Comparison of ENCODE assay signal across 26 cellular contexts in genomic region chr5:102139029-102139428, GRCh38.
"Had no signal": no experiment of that assay in that cellular context is flagged by ENCODE, and none has a peak within 500 bp of the region (broad histone marks: within the 10 kb centered on the region; RNA-seq: fewer than 3 reads in every experiment).

No MANE protein-coding gene starts in this region.

- H3K4me3 ChIP-seq: cardiac muscle cell had no signal

- H3K36me3 ChIP-seq: brain microvascular endothelial cell, cardiac muscle cell had no signal

- DNase-seq: activated CD4-positive, alpha-beta memory T cell treated with anti-CD3 and anti-CD28 coated beads, Interleukin-2, amount 10 ng/mL, durations not matched to agents 7 days and 5 days; activated CD4-positive, alpha-beta T cell treated with anti-CD3 and anti-CD28 coated beads for 36 hours; activated CD4-positive, alpha-beta T cell treated with anti-CD3 and anti-CD28 coated beads, Interleukin-2, amount 50 U/mL, for 1 hour; activated CD4-positive, CD25-positive, alpha-beta regulatory T cell; activated gamma-delta T cell; activated naive CD4-positive, alpha-beta T cell treated with anti-CD3 and anti-CD28 coated beads, Interleukin-2, amount 10 ng/mL, durations not matched to agents 7 days and 5 days; activated naive CD8-positive, alpha-beta T cell treated with anti-CD3 and anti-CD28 coated beads for 36 hours; activated T-cell treated with anti-CD3 and anti-CD28 coated beads for 4 hours; activated T-cell treated with anti-CD3 and anti-CD28 coated beads, Interleukin-2, amount 50 U/mL, for 48 hours; brain microvascular endothelial cell; cerebellar nuclear complex; MM.1S; NCI-H1105; NCI-H1436; NCI-H1694 treated with DMSO at 0.1 percent for 48 hours; NCI-H2029 treated with DMSO at 0.1 percent for 48 hours; NCI-H345; NCI-H510A; NCI-H526 treated with DMSO at 0.1 percent for 48 hours; SHP77 treated with DMSO at 0.1 percent for 48 hours; T-cell; T-helper 2 cell had no signal

- H3K4me3 Mint-ChIP-seq: activated CD4-positive, alpha-beta memory T cell treated with anti-CD3 and anti-CD28 coated beads, Interleukin-2, amount 10 ng/mL, durations not matched to agents 7 days and 5 days; activated CD4-positive, alpha-beta T cell treated with anti-CD3 and anti-CD28 coated beads for 36 hours; activated naive CD4-positive, alpha-beta T cell treated with anti-CD3 and anti-CD28 coated beads, Interleukin-2, amount 10 ng/mL, durations not matched to agents 7 days and 5 days; activated naive CD8-positive, alpha-beta T cell treated with anti-CD3 and anti-CD28 coated beads for 36 hours; activated T-helper 17 cell treated with anti-CD3 and anti-CD28 coated beads, Interleukin-2, amount 50 U/mL, for 72 hours; T-cell had no signal

- H3K9ac ChIP-seq: KMS-11 had no signal

- H3K27me3 ChIP-seq: brain microvascular endothelial cell, cardiac muscle cell had no signal

- ATAC-seq: activated CD4-positive, alpha-beta T cell treated with anti-CD3 and anti-CD28 coated beads for 36 hours; activated T-helper 17 cell treated with anti-CD3 and anti-CD28 coated beads, Interleukin-2, amount 50 U/mL, for 72 hours; T-cell had no signal

- H3K27ac ChIP-seq: brain microvascular endothelial cell, cardiac muscle cell, KMS-11, VCaP had no signal

- H3K4me2 ChIP-seq: KMS-11 had no signal

- H3K27me3 Mint-ChIP-seq: activated CD4-positive, alpha-beta memory T cell treated with anti-CD3 and anti-CD28 coated beads, Interleukin-2, amount 10 ng/mL, durations not matched to agents 7 days and 5 days; activated CD4-positive, alpha-beta T cell treated with anti-CD3 and anti-CD28 coated beads for 36 hours; activated naive CD4-positive, alpha-beta T cell treated with anti-CD3 and anti-CD28 coated beads, Interleukin-2, amount 10 ng/mL, durations not matched to agents 7 days and 5 days; activated naive CD8-positive, alpha-beta T cell treated with anti-CD3 and anti-CD28 coated beads for 36 hours; activated T-helper 17 cell treated with anti-CD3 and anti-CD28 coated beads, Interleukin-2, amount 50 U/mL, for 72 hours; T-cell had no signal

- H3K4me1 Mint-ChIP-seq: activated CD4-positive, alpha-beta memory T cell treated with anti-CD3 and anti-CD28 coated beads, Interleukin-2, amount 10 ng/mL, durations not matched to agents 7 days and 5 days; activated CD4-positive, alpha-beta T cell treated with anti-CD3 and anti-CD28 coated beads for 36 hours; activated naive CD4-positive, alpha-beta T cell treated with anti-CD3 and anti-CD28 coated beads, Interleukin-2, amount 10 ng/mL, durations not matched to agents 7 days and 5 days; activated naive CD8-positive, alpha-beta T cell treated with anti-CD3 and anti-CD28 coated beads for 36 hours; activated T-helper 17 cell treated with anti-CD3 and anti-CD28 coated beads, Interleukin-2, amount 50 U/mL, for 72 hours; T-cell had no signal

- H3K9me3 Mint-ChIP-seq: activated CD4-positive, alpha-beta memory T cell treated with anti-CD3 and anti-CD28 coated beads, Interleukin-2, amount 10 ng/mL, durations not matched to agents 7 days and 5 days; activated naive CD4-positive, alpha-beta T cell treated with anti-CD3 and anti-CD28 coated beads, Interleukin-2, amount 10 ng/mL, durations not matched to agents 7 days and 5 days; activated naive CD8-positive, alpha-beta T cell treated with anti-CD3 and anti-CD28 coated beads for 36 hours; activated T-helper 17 cell treated with anti-CD3 and anti-CD28 coated beads, Interleukin-2, amount 50 U/mL, for 72 hours had no signal

- H3K27ac Mint-ChIP-seq: activated CD4-positive, alpha-beta memory T cell treated with anti-CD3 and anti-CD28 coated beads, Interleukin-2, amount 10 ng/mL, durations not matched to agents 7 days and 5 days; activated CD4-positive, alpha-beta T cell treated with anti-CD3 and anti-CD28 coated beads for 36 hours; activated naive CD4-positive, alpha-beta T cell treated with anti-CD3 and anti-CD28 coated beads, Interleukin-2, amount 10 ng/mL, durations not matched to agents 7 days and 5 days; activated naive CD8-positive, alpha-beta T cell treated with anti-CD3 and anti-CD28 coated beads for 36 hours; activated T-helper 17 cell treated with anti-CD3 and anti-CD28 coated beads, Interleukin-2, amount 50 U/mL, for 72 hours; T-cell had no signal

- H3K36me3 Mint-ChIP-seq: activated naive CD4-positive, alpha-beta T cell treated with anti-CD3 and anti-CD28 coated beads, Interleukin-2, amount 10 ng/mL, durations not matched to agents 7 days and 5 days; activated naive CD8-positive, alpha-beta T cell treated with anti-CD3 and anti-CD28 coated beads for 36 hours; T-cell had no signal
